Comparison of ENCODE assay signal across 1 cellular context in the genomic region with DNA sequence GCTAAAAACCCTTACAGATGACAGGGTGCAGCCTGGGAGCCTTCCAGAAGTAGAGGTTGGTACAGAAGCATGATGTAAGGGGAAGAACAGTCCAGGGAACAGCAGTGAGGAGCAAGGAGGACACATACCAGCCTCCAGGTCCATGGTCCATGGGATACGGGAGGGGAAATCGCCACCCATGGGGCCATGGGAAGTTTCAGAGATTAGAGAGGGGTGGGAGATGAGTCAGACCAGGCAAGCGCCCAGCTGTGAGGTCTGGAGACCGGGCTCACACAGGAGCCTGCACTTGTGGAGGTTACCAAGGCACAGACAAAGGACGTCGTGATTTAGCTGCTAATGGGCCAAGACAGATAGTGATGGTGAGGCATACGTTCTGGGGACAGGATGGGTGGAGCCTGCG.
A peak's percentile ranks its signal among the peaks of the same experiment; 100 is the strongest.
TF ChIP-seq lines count a peak whose summit lies in the region.

No MANE protein-coding gene starts in this region.

TF ChIP-seq in K562, 482 proteins besides CTCF, POLR2A, EP300 and RAD21:
- TF ChIP-seq, protein P1, sequence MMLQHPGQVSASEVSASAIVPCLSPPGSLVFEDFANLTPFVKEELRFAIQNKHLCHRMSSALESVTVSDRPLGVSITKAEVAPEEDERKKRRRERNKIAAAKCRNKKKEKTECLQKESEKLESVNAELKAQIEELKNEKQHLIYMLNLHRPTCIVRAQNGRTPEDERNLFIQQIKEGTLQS (IDR thresholded peaks at IDR 0.05), result 0 out of 2 replicates have a peak, but pooled peaks have one; percentile 18
- TF ChIP-seq, protein P1 (CRISPR knock-in tag; conservative IDR thresholded peaks at IDR 0.05), result no peak
- TF ChIP-seq CTBP1 (IDR thresholded peaks at IDR 0.05; ENCODE audit: borderline replicate concordance), result no peak
